ENCODE assay signal across 8 cellular contexts in the genomic region with DNA sequence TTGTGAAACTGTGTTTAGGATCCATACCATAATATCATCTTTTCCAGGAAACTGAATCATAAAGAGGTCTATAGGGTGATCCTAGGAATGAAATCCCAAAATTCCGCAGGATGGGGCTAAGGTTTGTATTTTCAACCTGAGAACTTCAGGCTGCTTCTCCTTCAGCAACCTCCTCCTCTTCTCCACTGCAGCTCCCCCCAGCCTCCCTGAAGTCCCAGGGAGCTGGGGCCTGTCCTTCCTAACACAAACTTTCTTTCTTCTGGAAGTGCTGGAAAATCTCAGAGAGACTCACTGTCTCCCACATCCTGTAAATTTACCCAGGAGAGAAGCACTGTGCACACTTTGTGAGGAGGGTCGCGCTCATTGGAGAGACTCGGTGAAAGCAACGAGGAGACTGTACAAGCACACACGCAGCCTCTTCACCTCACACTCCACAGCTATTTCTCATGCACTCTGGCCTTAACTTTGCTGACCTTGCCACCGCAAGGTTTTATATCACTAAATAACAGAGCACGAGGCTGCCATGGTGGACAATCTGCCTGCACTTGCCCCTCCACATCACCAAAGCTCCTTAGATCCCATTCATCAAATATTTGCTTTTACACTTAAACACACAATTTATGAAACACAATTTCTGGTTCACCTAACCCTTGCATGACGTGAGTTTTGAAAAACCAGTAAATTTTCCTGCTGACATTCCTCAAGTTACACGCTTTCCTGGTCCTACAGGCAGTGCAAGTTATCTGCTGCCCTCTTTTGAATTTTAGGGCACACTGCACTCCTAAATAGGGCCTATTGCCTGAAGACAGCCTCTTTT. TPM values are rescaled to one million over a fixed set of nuclear protein-coding genes. Genes with fewer than 3 reads are reported as not detected.
DNase-seq lines count a peak whose midpoint lies in the region; ATAC-seq and TF ChIP-seq lines count a peak whose summit lies in the region.

No MANE protein-coding gene starts in this region.

- TF ChIP-seq CTCF in GM06990 (IDR thresholded peaks at IDR 0.05; ENCODE audit: insufficient read depth, low read length, poor library complexity, severe bottlenecking) (peak; percentile 61), OCI-LY1 (IDR thresholded peaks at IDR 0.05; ENCODE audit: low read length) (peak; percentile 67), lower lobe of right lung (IDR thresholded peaks at IDR 0.05) (peak; percentile 79)

- intact Hi-C loops in lower lobe of right lung (cut with DNase I), result no loop called here

- DNase-seq in GM06990 (ENCODE audit: extremely low read depth, insufficient read length) (no peak), HuH-7.5 (ENCODE audit: low spot score) (peak; percentile 83), ecto neural progenitor cell (ENCODE audit: low spot score) (peak; percentile 64), lower lobe of right lung (no peak), T-helper 2 cell (no peak)
- no peak for DNase-seq in stimulated activated CD4-positive, alpha-beta T cell treated with anti-CD3 and anti-CD28 coated beads, Interleukin-4, amount 100 ng/mL, for 24 hours

- no peaks in the 10 kb centered on the region for H3K9me2 ChIP-seq in OCI-LY1 (ENCODE audit: low read depth, low read length)

- no peaks in the 10 kb centered on the region for H4K20me1 ChIP-seq in OCI-LY1 (ENCODE audit: insufficient read depth, low read length)

- H3K27me3 ChIP-seq in GM06990 (replicated peaks; ENCODE audit: control insufficient read depth, insufficient read depth, low read length) (no peaks in the 10 kb centered on the region), OCI-LY1 (ENCODE audit: insufficient read depth, low read length) (no peaks in the 10 kb centered on the region), lower lobe of right lung (ENCODE audit: low read depth) (no peaks in the 10 kb centered on the region)

- H3K4me3 ChIP-seq in GM06990 (replicated peaks; ENCODE audit: low read depth, low read length) (no peak overlapping the region), OCI-LY1 (ENCODE audit: low read depth, low read length, poor library complexity, severe bottlenecking) (no peak overlapping the region), lower lobe of right lung (no peak overlapping the region)

- no peaks in the 10 kb centered on the region for H3K4me1 ChIP-seq in OCI-LY1 (ENCODE audit: insufficient read depth, low read length, severe bottlenecking)
- H3K4me1 ChIP-seq in lower lobe of right lung, result peaks cover 6% of the 10 kb centered on the region

- ATAC-seq in lower lobe of right lung (peak; percentile 92), HG02970 (IDR thresholded peaks at IDR 0.05; ENCODE audit: low FRiP score, unreplicated experiment) (no peak)

- H3K27ac ChIP-seq in OCI-LY1 (ENCODE audit: low read depth, low read length, poor library complexity, severe bottlenecking) (no peak overlapping the region), lower lobe of right lung (peak overlapping the region; percentile 31)

- H3K9me3 ChIP-seq in OCI-LY1 (ENCODE audit: low read length) (no peaks in the 10 kb centered on the region), lower lobe of right lung (no peaks in the 10 kb centered on the region)

- H2AFZ ChIP-seq in OCI-LY1 (ENCODE audit: low read length), result no peak overlapping the region

- H3K36me3 ChIP-seq in GM06990 (ENCODE audit: control insufficient read depth, insufficient read depth, low read length) (no peaks in the 10 kb centered on the region), OCI-LY1 (ENCODE audit: insufficient read depth, low read length) (no peaks in the 10 kb centered on the region), lower lobe of right lung (no peaks in the 10 kb centered on the region)

- no peaks in the 10 kb centered on the region for H3F3A ChIP-seq in OCI-LY1 (ENCODE audit: insufficient read depth, low read length)

- H3K9ac ChIP-seq in OCI-LY1 (ENCODE audit: low read length), result no peak overlapping the region

- H3K79me2 ChIP-seq in OCI-LY1 (ENCODE audit: insufficient read depth, low read length), result no peaks in the 10 kb centered on the region

- H3K4me2 ChIP-seq in OCI-LY1 (ENCODE audit: low read length), result no peak overlapping the region

RNA-seq across cellular contexts. Expression of a gene that starts 14.3 kb away (rescaled TPM):
- total RNA-seq in lower lobe of right lung, result 27.8 TPM

Comparison
In these comparisons a context has a peak if more than half of its experiments do, and no peak if none do; other contexts are left out.
1. DNase-seq: peak in HuH-7.5 (single experiment) and ecto neural progenitor cell (single experiment); none in GM06990 (single experiment), lower lobe of right lung (single experiment), stimulated activated CD4-positive, alpha-beta T cell treated with anti-CD3 and anti-CD28 coated beads, Interleukin-4, amount 100 ng/mL, for 24 hours (single experiment) and T-helper 2 cell (0 of 5).
2. Peak in every context shown above with its lines, with median percentiles within 50 percentile points of each other: CTCF ChIP-seq.